ENCODE assay signal across 14 cellular contexts in genomic region chr2:239307921-239308620, GRCh38.
DNase-seq lines count a peak whose midpoint lies in the region; ATAC-seq and TF ChIP-seq lines count a peak whose summit lies in the region.
"Had no signal": no experiment of that assay in that cellular context is flagged by ENCODE, and none has a peak within 500 bp of the region (broad histone marks: within the 10 kb centered on the region; RNA-seq: fewer than 3 reads in every experiment).

No MANE protein-coding gene starts in this region.

- ATAC-seq in gastroesophageal sphincter (no peak), HG02973 (IDR thresholded peaks at IDR 0.05; ENCODE audit: unreplicated experiment) (no peak)
- ATAC-seq: activated T-cell treated with anti-CD3 and anti-CD28 coated beads, Interleukin-2, amount 50 U/mL, for 4 hours had no signal

- H3K27ac ChIP-seq in ACC112 (ENCODE audit: low read depth, low read length), result no peak overlapping the region
- H3K27ac ChIP-seq in gastroesophageal sphincter, result peak overlapping the region; percentile 86 to 94 (median 92)
- peak overlapping the region; percentile 56 to 62 for H3K27ac ChIP-seq in prostate gland
- H3K27ac ChIP-seq: C4-2B had no signal

- intact Hi-C loops in prostate gland (cut with DNase I), result loop anchor here (5.0 kb wide), 1 partner anchor 106 kb away; no protein-coding TSS in a partner anchor

- TF ChIP-seq POLR2A in NB4 (IDR thresholded peaks at IDR 0.05; ENCODE audit: extremely low read depth, insufficient read length) (no peak), gastroesophageal sphincter (IDR thresholded peaks at IDR 0.05) (no peak), prostate gland (IDR thresholded peaks at IDR 0.05) (no peak)

- TF ChIP-seq CTCF in NB4 (IDR thresholded peaks at IDR 0.05; ENCODE audit: low read depth, low read length), result no peak
- TF ChIP-seq CTCF in gastroesophageal sphincter (IDR thresholded peaks at IDR 0.05), result no peak
- no peak for TF ChIP-seq CTCF in prostate gland (IDR thresholded peaks at IDR 0.05)

- H3K27me3 ChIP-seq in ACC112 (ENCODE audit: insufficient read depth, low read length) (no peaks in the 10 kb centered on the region), gastroesophageal sphincter (no peaks in the 10 kb centered on the region), prostate gland (replicated peaks; ENCODE audit: insufficient read depth) (no peaks in the 10 kb centered on the region)

- peak overlapping the region; percentile 94 for H2AFZ ChIP-seq in ACC112 (ENCODE audit: low read length, unreplicated experiment)

- H3K36me3 ChIP-seq in ACC112 (ENCODE audit: insufficient read depth, low read length) (no peaks in the 10 kb centered on the region), gastroesophageal sphincter (no peaks in the 10 kb centered on the region), prostate gland (no peaks in the 10 kb centered on the region)

- H3K4me3 ChIP-seq in ACC112 (ENCODE audit: low read depth, low read length) (peak overlapping the region; percentile 76), NB4 (ENCODE audit: low read depth, low read length) (no peak overlapping the region), gastroesophageal sphincter (peak overlapping the region; percentile 53 to 55), prostate gland (peak overlapping the region; percentile 15 to 21)

- no peak for TF ChIP-seq EP300 in gastroesophageal sphincter (IDR thresholded peaks at IDR 0.05)

- H3K79me2 ChIP-seq in ACC112 (ENCODE audit: control insufficient read depth, insufficient read depth, low read length, unreplicated experiment), result peaks cover 6% of the 10 kb centered on the region

- H3K9me3 ChIP-seq in gastroesophageal sphincter, result no peaks in the 10 kb centered on the region
- no peaks in the 10 kb centered on the region for H3K9me3 ChIP-seq in prostate gland

- peak; percentile 31 for DNase-seq in NB4 (ENCODE audit: low read depth)
- DNase-seq in prostate gland (ENCODE audit: low spot score), result no peak
- DNase-seq in SW 1271 (lab: John Stamatoyannopoulos, UW), result no peak
- no peak for DNase-seq in HK-2 (ENCODE audit: unreplicated experiment)
- DNase-seq in SHP77 treated with DMSO at 0.1 percent for 48 hours (lab: John Stamatoyannopoulos, UW), result no peak
- DNase-seq: activated T-cell treated with anti-CD3 and anti-CD28 coated beads, Interleukin-2, amount 50 U/mL, for 4 hours; GDM1; glutamatergic neuron; H7; NCI-H1092 had no signal

- WGBS in gastroesophageal sphincter (ENCODE audit: low coverage in 1 of 2), 2 donors, result 6 to 12% methylated on average over 4 to 5 of the region's 16 CpGs
- 76% methylated on average over 16 of the region's 16 CpGs for WGBS in prostate gland

- H3K4me1 ChIP-seq in ACC112 (ENCODE audit: control insufficient read depth, insufficient read depth, low read length, unreplicated experiment) (peaks cover 16% of the 10 kb centered on the region), gastroesophageal sphincter (peaks cover 4 to 98% (median 64%) of the 10 kb centered on the region in 3 donors), prostate gland (replicated peaks) (peaks cover 25% of the 10 kb centered on the region)
